18 cellular contexts compared by ENCODE assay signal in the genomic region with DNA sequence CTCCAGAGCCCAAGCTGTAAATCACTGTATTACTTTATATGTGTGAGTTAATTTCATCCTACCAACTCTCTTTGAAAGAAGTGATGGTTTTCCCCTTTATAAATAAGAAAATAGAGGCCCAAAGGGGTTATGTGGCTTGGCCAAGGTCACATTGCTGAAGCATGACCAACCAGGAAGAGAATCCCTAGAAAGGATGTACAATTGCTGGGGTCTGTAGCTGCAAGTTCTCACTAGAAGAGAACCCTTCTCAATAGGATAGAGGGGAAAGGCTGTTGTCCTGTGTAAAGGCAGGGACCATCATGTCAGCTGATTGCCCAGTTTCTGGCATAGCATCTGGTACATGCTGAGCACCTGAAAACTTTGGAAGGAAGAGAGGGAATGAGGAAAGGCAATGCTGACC. TPM values are rescaled to one million over a fixed set of nuclear protein-coding genes. Genes with fewer than 3 reads are reported as not detected.
DNase-seq lines count a peak whose midpoint lies in the region; ATAC-seq and TF ChIP-seq lines count a peak whose summit lies in the region.
"Had no signal": no experiment of that assay in that cellular context is flagged by ENCODE, and none has a peak within 500 bp of the region (broad histone marks: within the 10 kb centered on the region; RNA-seq: fewer than 3 reads in every experiment).

No MANE protein-coding gene starts in this region.

- H3K9me3 Mint-ChIP-seq in stimulated activated naive CD8-positive, alpha-beta T cell treated with anti-CD3 and anti-CD28 coated beads, Interleukin-15, amount 100 ng/mL, for 72 hours: no peaks in the 10 kb centered on the region
- H3K9me3 Mint-ChIP-seq: CD8-positive, alpha-beta T cell had no signal

- H3K27ac ChIP-seq in RWPE1 (peak overlapping the region; percentile 56), smooth muscle cell (ENCODE audit: low read depth) (no peak overlapping the region)
- H3K27ac ChIP-seq: 22Rv1 had no signal

- no peaks in the 10 kb centered on the region for H3K79me2 ChIP-seq in smooth muscle cell (ENCODE audit: low read depth)

- no peaks in the 10 kb centered on the region for H3K4me1 Mint-ChIP-seq in stimulated activated naive CD8-positive, alpha-beta T cell treated with anti-CD3 and anti-CD28 coated beads, Interleukin-15, amount 100 ng/mL, for 72 hours

- H3K27ac Mint-ChIP-seq in stimulated activated naive CD8-positive, alpha-beta T cell treated with anti-CD3 and anti-CD28 coated beads, Interleukin-15, amount 100 ng/mL, for 72 hours: no peak overlapping the region
- H3K27ac Mint-ChIP-seq: CD8-positive, alpha-beta T cell had no signal

- no peaks in the 10 kb centered on the region for H3K4me1 ChIP-seq in smooth muscle cell (ENCODE audit: low read depth)

- peaks cover 10% of the 10 kb centered on the region for H3K27me3 ChIP-seq in smooth muscle cell (ENCODE audit: low read depth)

- no peak overlapping the region for H3K9ac ChIP-seq in smooth muscle cell (ENCODE audit: low read depth)

- no peaks in the 10 kb centered on the region for H3K36me3 ChIP-seq in smooth muscle cell (ENCODE audit: low read depth)

- H3K4me3 ChIP-seq in foreskin fibroblast (ENCODE audit: low read depth in 1 of 2, low read length in 2 of 2) (no peak overlapping the region), smooth muscle cell (no peak overlapping the region)
- H3K4me3 ChIP-seq: GM12878 had no signal

- H3F3A ChIP-seq in smooth muscle cell (ENCODE audit: low read depth): no peaks in the 10 kb centered on the region

- H2AFZ ChIP-seq in smooth muscle cell (ENCODE audit: low read depth): no peak overlapping the region

- no peak overlapping the region for H3K4me2 ChIP-seq in smooth muscle cell

- H4K20me1 ChIP-seq in smooth muscle cell (ENCODE audit: low read depth): no peaks in the 10 kb centered on the region

- DNase-seq in EH (ENCODE audit: low read depth) (peak; percentile 41), RWPE1 (ENCODE audit: low spot score) (no peak), foreskin fibroblast (peak; percentile 15 to 28), mesenteric fat pad (ENCODE audit: low spot score) (peak; percentile 30), smooth muscle cell (lab: John Stamatoyannopoulos, UW; ENCODE audit: unreplicated experiment) (no peak)
- no peak for DNase-seq in stimulated activated naive CD8-positive, alpha-beta T cell treated with anti-CD3 and anti-CD28 coated beads, Interleukin-15, amount 100 ng/mL, for 72 hours
- DNase-seq: CD8-positive, alpha-beta T cell; COR-L47; DND-41 had no signal

- ATAC-seq in HG03521 (IDR thresholded peaks at IDR 0.05; ENCODE audit: unreplicated experiment) (no peak), esophagus mucosa (no peak)
- ATAC-seq in stimulated activated naive CD8-positive, alpha-beta T cell treated with anti-CD3 and anti-CD28 coated beads, Interleukin-15, amount 100 ng/mL, for 72 hours: no peak
- ATAC-seq: CD8-positive, alpha-beta T cell; GM12878; HCT116 had no signal

- CTCF ChIA-PET in RWPE1 (lab: Yijun Ruan, JAX): interaction anchor here (0.8 kb wide), 1 partner anchor 22 kb away, joined by 3 read pairs; no protein-coding TSS in a partner anchor

- H3K27me3 Mint-ChIP-seq in stimulated activated naive CD8-positive, alpha-beta T cell treated with anti-CD3 and anti-CD28 coated beads, Interleukin-15, amount 100 ng/mL, for 72 hours: no peaks in the 10 kb centered on the region

- no peaks in the 10 kb centered on the region for H3K9me3 ChIP-seq in smooth muscle cell (replicated peaks; ENCODE audit: low read depth)

- POLR2A ChIA-PET in RWPE1 (lab: Yijun Ruan, JAX; ENCODE audit: low non-redundant PET): interaction anchor here (0.6 kb wide), 1 partner anchor 112 kb away, joined by 3 read pairs; no protein-coding TSS in a partner anchor

- no peak overlapping the region for H3K4me3 Mint-ChIP-seq in stimulated activated naive CD8-positive, alpha-beta T cell treated with anti-CD3 and anti-CD28 coated beads, Interleukin-15, amount 100 ng/mL, for 72 hours
- H3K4me3 Mint-ChIP-seq: CD14-positive monocyte; CD8-positive, alpha-beta T cell had no signal

- TF ChIP-seq CTCF in RWPE1 (conservative IDR thresholded peaks at IDR 0.05; ENCODE audit: low read depth) (no peak), foreskin fibroblast (IDR thresholded peaks at IDR 0.05; ENCODE audit: low read depth, low read length) (no peak), smooth muscle cell (IDR thresholded peaks at IDR 0.05; ENCODE audit: borderline replicate concordance, insufficient read depth, poor library complexity, severe bottlenecking) (no peak)

RNA-seq across cellular contexts. Expression of a gene that starts 39.0 kb away (rescaled TPM):
- total RNA-seq in mesenteric fat pad (0.51 TPM), smooth muscle cell (7.0 and 10.1 TPM in 2 replicates), esophagus mucosa (82.5 TPM)
- 0.65 and 3.8 TPM in 2 replicates for polyA plus RNA-seq in smooth muscle cell
- total RNA-seq: A673; CD8-positive, alpha-beta T cell; G401 had no signal
- polyA plus RNA-seq: BJ, CD14-positive monocyte had no signal

RNA-seq across cellular contexts. Expression of a gene that starts 56.6 kb away (rescaled TPM):
- total RNA-seq in mesenteric fat pad: 1,881 TPM
- 7,113 and 8,137 TPM in 2 replicates for total RNA-seq in smooth muscle cell
- polyA plus RNA-seq in smooth muscle cell: 13,534 and 19,518 TPM in 2 replicates
- total RNA-seq in esophagus mucosa: 76.4 TPM

Comparison
In these comparisons a context has a peak if more than half of its experiments do, and no peak if none do; other contexts are left out.
1. DNase-seq: peak in EH (single experiment), foreskin fibroblast (2 of 2) and mesenteric fat pad (single experiment); none in RWPE1 (single experiment), smooth muscle cell (single experiment) and stimulated activated naive CD8-positive, alpha-beta T cell treated with anti-CD3 and anti-CD28 coated beads, Interleukin-15, amount 100 ng/mL, for 72 hours (0 of 2).
2. RNA of a gene that starts 56.6 kb away (total RNA-seq): 7,113 to 8,137 TPM in smooth muscle cell and 1,881 TPM in mesenteric fat pad (single experiment); 76.4 TPM in esophagus mucosa (single experiment); every median in the first group is over 10 times any median in the second.